In genomic region chr6:20661721-20662120, GRCh38 we compare ENCODE assay signal across 12 cellular contexts.
DNase-seq lines count a peak whose midpoint lies in the region; ATAC-seq and TF ChIP-seq lines count a peak whose summit lies in the region.
"Had no signal": no experiment of that assay in that cellular context is flagged by ENCODE, and none has a peak within 500 bp of the region (broad histone marks: within the 10 kb centered on the region; RNA-seq: fewer than 3 reads in every experiment).

No MANE protein-coding gene starts in this region.

- no peaks in the 10 kb centered on the region for H3K27me3 ChIP-seq in smooth muscle cell (ENCODE audit: low read depth)
- no peaks in the 10 kb centered on the region for H3K27me3 ChIP-seq in lower lobe of right lung (ENCODE audit: low read depth)
- H3K27me3 ChIP-seq: esophagus muscularis mucosa had no signal

- H3K27ac ChIP-seq in smooth muscle cell (ENCODE audit: low read depth), result peak overlapping the region; percentile 49
- no peak overlapping the region for H3K27ac ChIP-seq in lower lobe of right lung
- H3K27ac ChIP-seq: esophagus muscularis mucosa had no signal

- peak; percentile 37 for DNase-seq in NCI-H2029 (lab: John Stamatoyannopoulos, UW)
- no peak for DNase-seq in NCI-H2029 treated with DMSO at 0.1 percent for 48 hours (lab: John Stamatoyannopoulos, UW)
- DNase-seq in NCI-H82 (lab: John Stamatoyannopoulos, UW), result peak; percentile 76
- DNase-seq in fibroblast of peridontal ligament (ENCODE audit: extremely low read depth), result peak; percentile 30
- DNase-seq in smooth muscle cell (lab: John Stamatoyannopoulos, UW; ENCODE audit: unreplicated experiment), result no peak
- DNase-seq in lower lobe of right lung, result no peak
- DNase-seq in NOMO-1 (lab: John Stamatoyannopoulos, UW; ENCODE audit: unreplicated experiment in 2 of 2), result no peak
- DNase-seq: activated CD4-positive, alpha-beta T cell treated with anti-CD3 and anti-CD28 coated beads, Interleukin-2, amount 50 U/mL, for 1 hour; right cardiac atrium; SHP77 had no signal

- no peak overlapping the region for H2AFZ ChIP-seq in smooth muscle cell (ENCODE audit: low read depth)

- peak overlapping the region; percentile 4 for H3K9ac ChIP-seq in smooth muscle cell (ENCODE audit: low read depth)

- H3K4me1 ChIP-seq in smooth muscle cell (ENCODE audit: low read depth), result peaks cover 13% of the 10 kb centered on the region
- H3K4me1 ChIP-seq in lower lobe of right lung, result no peaks in the 10 kb centered on the region

- no peak for TF ChIP-seq CTCF in smooth muscle cell (IDR thresholded peaks at IDR 0.05; ENCODE audit: borderline replicate concordance, insufficient read depth, poor library complexity, severe bottlenecking)
- TF ChIP-seq CTCF in lower lobe of right lung (IDR thresholded peaks at IDR 0.05), result no peak

- H3K9me3 ChIP-seq in smooth muscle cell (replicated peaks; ENCODE audit: low read depth), result no peaks in the 10 kb centered on the region
- no peaks in the 10 kb centered on the region for H3K9me3 ChIP-seq in lower lobe of right lung
- H3K9me3 ChIP-seq: esophagus muscularis mucosa had no signal

- no peaks in the 10 kb centered on the region for H4K20me1 ChIP-seq in smooth muscle cell (ENCODE audit: low read depth)

- H3K79me2 ChIP-seq in smooth muscle cell (ENCODE audit: low read depth), result peaks cover 6% of the 10 kb centered on the region

- ATAC-seq in lower lobe of right lung (no peak), GM19351 (IDR thresholded peaks at IDR 0.05; ENCODE audit: unreplicated experiment) (no peak)
- ATAC-seq: right cardiac atrium had no signal

- H3K4me3 ChIP-seq in smooth muscle cell, result no peak overlapping the region
- H3K4me3 ChIP-seq in lower lobe of right lung, result no peak overlapping the region
- H3K4me3 ChIP-seq: esophagus muscularis mucosa had no signal

- H3K36me3 ChIP-seq in smooth muscle cell (ENCODE audit: low read depth) (no peaks in the 10 kb centered on the region), lower lobe of right lung (no peaks in the 10 kb centered on the region)
- H3K36me3 ChIP-seq: esophagus muscularis mucosa had no signal

- H3K4me2 ChIP-seq in smooth muscle cell, result peak overlapping the region; percentile 63

- no peaks in the 10 kb centered on the region for H3F3A ChIP-seq in smooth muscle cell (ENCODE audit: low read depth)

- intact Hi-C loops in lower lobe of right lung (cut with DNase I), result no loop called here

Comparison
In these comparisons a context has a peak if more than half of its experiments do, and no peak if none do; other contexts are left out.
1. DNase-seq: peak in NCI-H2029 (single experiment), NCI-H82 (single experiment) and fibroblast of peridontal ligament (single experiment); none in NCI-H2029 treated with DMSO at 0.1 percent for 48 hours (single experiment), smooth muscle cell (single experiment), lower lobe of right lung (single experiment) and NOMO-1 (0 of 2).